In the genomic region with DNA sequence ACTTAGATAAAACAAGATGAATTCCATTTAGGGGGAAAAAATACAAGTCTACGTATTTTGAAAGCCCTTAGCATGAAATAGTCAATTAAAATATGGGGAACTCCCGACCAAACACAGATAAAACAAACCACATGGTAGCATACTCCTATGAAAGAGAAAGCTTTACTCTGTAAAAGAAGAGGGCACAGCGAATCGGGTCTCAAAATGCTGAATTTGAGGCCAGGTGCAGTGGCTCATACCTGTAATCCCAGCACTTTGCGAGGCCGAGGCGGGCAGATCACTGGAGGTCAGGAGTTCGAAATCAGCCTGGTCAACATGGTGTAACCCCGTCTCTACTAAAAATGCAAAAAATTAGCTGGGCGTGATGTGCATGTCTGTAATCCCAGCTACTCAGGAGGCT, we compare ENCODE assay signal across 19 cellular contexts.
DNase-seq lines count a peak whose midpoint lies in the region; ATAC-seq, FAIRE-seq and TF ChIP-seq lines count a peak whose summit lies in the region.
"Had no signal": no experiment of that assay in that cellular context is flagged by ENCODE, and none has a peak within 500 bp of the region (broad histone marks: within the 10 kb centered on the region; RNA-seq: fewer than 3 reads in every experiment).

No MANE protein-coding gene starts in this region.

- no peak for TF ChIP-seq EP300 in GM12878 (IDR thresholded peaks at IDR 0.05; ENCODE audit: borderline replicate concordance in 1 of 2, control insufficient read depth in 1 of 2, low read depth in 2 of 2, low read length in 2 of 2)

- H3K4me1 ChIP-seq in CD4-positive, CD25-positive, alpha-beta regulatory T cell (ENCODE audit: control insufficient read depth, insufficient read depth, low read length, poor library complexity, severe bottlenecking), result peaks cover 3% of the 10 kb centered on the region
- H3K4me1 ChIP-seq in GM12878 (ENCODE audit: control insufficient read depth, insufficient read depth, low read length), result no peaks in the 10 kb centered on the region
- H3K4me1 ChIP-seq in MM.1S (ENCODE audit: low read length), result no peaks in the 10 kb centered on the region
- H3K4me1 ChIP-seq: A549, BLaER1 had no signal

- no peak for FAIRE-seq in GM12878 (lab: Jason Lieb, UNC)
- FAIRE-seq: A549, D721Med, H1, RCC 7860 had no signal

- SMC1A ChIA-PET in GM12878 (lab: Charles Lee; ENCODE audit: uncharacterized antibody, unreplicated experiment), result interaction anchor here (0.6 to 0.9 kb wide), 3 partner anchors 44 to 262 kb away, joined by 3 to 4 read pairs (median 3); no protein-coding TSS in a partner anchor

- H3K36me3 ChIP-seq in CD4-positive, CD25-positive, alpha-beta regulatory T cell (ENCODE audit: control insufficient read depth, insufficient read depth, low read length), result no peaks in the 10 kb centered on the region
- H3K36me3 ChIP-seq in GM12878 (ENCODE audit: control insufficient read depth in 2 of 2, insufficient read depth in 2 of 2, low read length in 1 of 2) (no peaks in the 10 kb centered on the region), MM.1S (replicated peaks; ENCODE audit: insufficient read depth, low read length) (no peaks in the 10 kb centered on the region)

- no peaks in the 10 kb centered on the region for H3F3A ChIP-seq in MM.1S (ENCODE audit: insufficient read depth, low read length)

- CTCF ChIA-PET in T-cell (lab: Charles Lee), result no interaction called here
- CTCF ChIA-PET in GM12878 (lab: Yijun Ruan, JAX), result no interaction called here

- H3K27me3 Mint-ChIP-seq in CD4-positive, CD25-positive, alpha-beta regulatory T cell, result no peaks in the 10 kb centered on the region
- no peaks in the 10 kb centered on the region for H3K27me3 Mint-ChIP-seq in T-cell

- H3K4me3 Mint-ChIP-seq in CD4-positive, CD25-positive, alpha-beta regulatory T cell, result peak overlapping the region in 1 of 4 donors; percentile 67
- peak overlapping the region in 2 of 3 donors; percentile 13 to 56 for H3K4me3 Mint-ChIP-seq in T-cell

- peak; percentile 58 for DNase-seq in activated CD8-positive, alpha-beta memory T cell treated with anti-CD3 and anti-CD28 coated beads for 24 hours
- DNase-seq in activated CD8-positive, alpha-beta memory T cell treated with anti-CD3 and anti-CD28 coated beads, Interleukin-2, amount 50 U/mL, for 48 hours, result no peak
- DNase-seq in CD4-positive, CD25-positive, alpha-beta regulatory T cell, result peak in 2 of 3 donors; percentile 13 to 28
- DNase-seq in T-cell, result peak in 4 of 34 experiments; percentile 3 to 9 (median 6)
- DNase-seq in GM12878 (ENCODE audit: low read depth, low spot score), result no peak
- no peak for DNase-seq in nucleus accumbens (lab: John Stamatoyannopoulos, UW)
- no peak for DNase-seq in MM.1S
- DNase-seq: NCI-H1105, NCI-H1694, NCI-H2081 treated with DMSO at 0.1 percent for 48 hours, NCI-H510A, NCI-H774 had no signal

- RAD21 ChIA-PET in GM12878 (lab: Charles Lee; ENCODE audit: unreplicated experiment), result interaction anchor here (0.7 to 1.2 kb wide), 2 partner anchors 98 to 118 kb away, joined by 3 to 5 read pairs; no protein-coding TSS in a partner anchor

- no peaks in the 10 kb centered on the region for H3K9me2 ChIP-seq in MM.1S (replicated peaks; ENCODE audit: insufficient read depth, low read length)

- TF ChIP-seq RAD21 in GM12878 (IDR thresholded peaks at IDR 0.05; ENCODE audit: insufficient read depth, low read depth, low read length), result no peak

- TF ChIP-seq CTCF in GM12878 (IDR thresholded peaks at IDR 0.05 in 2 of 3, conservative IDR thresholded peaks at IDR 0.05 in 1 of 3; ENCODE audit: control insufficient read depth in 2 of 3, extremely low read depth in 1 of 3, insufficient read depth in 1 of 3, low read depth in 3 of 3, low read length in 3 of 3) (no peak), MM.1S (IDR thresholded peaks at IDR 0.05; ENCODE audit: low read length) (no peak)

- no peaks in the 10 kb centered on the region for H3K36me3 Mint-ChIP-seq in CD4-positive, CD25-positive, alpha-beta regulatory T cell
- no peaks in the 10 kb centered on the region for H3K36me3 Mint-ChIP-seq in T-cell

- H3K9me3 ChIP-seq in CD4-positive, CD25-positive, alpha-beta regulatory T cell (ENCODE audit: control insufficient read depth in 2 of 2, low read length in 2 of 2), result no peaks in the 10 kb centered on the region
- H3K9me3 ChIP-seq in GM12878 (replicated peaks; ENCODE audit: control insufficient read depth, insufficient read depth, low read length) (no peaks in the 10 kb centered on the region), MM.1S (replicated peaks; ENCODE audit: insufficient read depth, low read length) (no peaks in the 10 kb centered on the region)
- H3K9me3 ChIP-seq: A549, BLaER1 had no signal

- H3K4me1 Mint-ChIP-seq in CD4-positive, CD25-positive, alpha-beta regulatory T cell, result peaks cover 0 to 9% (median 6%) of the 10 kb centered on the region in 4 donors
- H3K4me1 Mint-ChIP-seq in T-cell, result peaks cover 7 to 12% (median 11%) of the 10 kb centered on the region in 3 donors

- H3K4me3 ChIP-seq in CD4-positive, CD25-positive, alpha-beta regulatory T cell (ENCODE audit: low read depth, low read length), result no peak overlapping the region
- H3K4me3 ChIP-seq in GM12878 (no peak overlapping the region), MM.1S (ENCODE audit: low read length) (no peak overlapping the region)
- H3K4me3 ChIP-seq: A549, BLaER1 had no signal

- H3K79me2 ChIP-seq in GM12878 (ENCODE audit: control insufficient read depth, insufficient read depth, low read length) (no peaks in the 10 kb centered on the region), MM.1S (ENCODE audit: low read length) (peaks cover 2% of the 10 kb centered on the region; the same call in 1 of the 2 replicates)

- 33% methylated on average over 10 of the region's 10 CpGs for WGBS in GM12878 (ENCODE audit: insufficient coverage, insufficient replicate concordance, low lambda C conversion rate, missing lambda C conversion rate)

- H2AFZ ChIP-seq in GM12878 (ENCODE audit: control insufficient read depth, low read depth, low read length) (no peak overlapping the region), MM.1S (ENCODE audit: low read length) (no peak overlapping the region)

- POLR2A ChIA-PET in T-cell (lab: Charles Lee), result no interaction called here
- POLR2A ChIA-PET in GM12878 (lab: Charles Lee), result no interaction called here

- H3K27me3 ChIP-seq in CD4-positive, CD25-positive, alpha-beta regulatory T cell (ENCODE audit: control insufficient read depth, insufficient read depth, low read length), result no peaks in the 10 kb centered on the region
- no peaks in the 10 kb centered on the region for H3K27me3 ChIP-seq in GM12878 (replicated peaks in 1 of 2; ENCODE audit: control insufficient read depth in 2 of 2, insufficient read depth in 2 of 2, low read length in 1 of 2)
- no peaks in the 10 kb centered on the region for H3K27me3 ChIP-seq in MM.1S (replicated peaks; ENCODE audit: insufficient read depth, low read length)
- H3K27me3 ChIP-seq: BLaER1 had no signal

- H3K9ac ChIP-seq in GM12878 (ENCODE audit: control insufficient read depth, insufficient read depth, low read length), result no peak overlapping the region
- no peak overlapping the region for H3K9ac ChIP-seq in MM.1S (ENCODE audit: low read length)
- H3K9ac ChIP-seq: BLaER1 had no signal

- no TSS peak for BruUV-seq in GM12878 (replicated peaks; lab: Mats Ljungman, UMichigan)

- H3K4me2 ChIP-seq in GM12878 (ENCODE audit: control insufficient read depth, insufficient read depth) (no peak overlapping the region), MM.1S (ENCODE audit: low read depth, low read length) (no peak overlapping the region)
- H3K4me2 ChIP-seq: A549, BLaER1 had no signal

- H3K27ac ChIP-seq in CD4-positive, CD25-positive, alpha-beta regulatory T cell (ENCODE audit: insufficient read depth, low read length, poor library complexity, severe bottlenecking), result no peak overlapping the region
- H3K27ac ChIP-seq in GM12878 (ENCODE audit: control insufficient read depth, insufficient read depth) (no peak overlapping the region), MM.1S (ENCODE audit: low read length) (no peak overlapping the region)
- H3K27ac ChIP-seq: A549, BLaER1 had no signal

- peaks cover 0 to 2% (median 0%) of the 10 kb centered on the region in 7 donors for H3K9me3 Mint-ChIP-seq in CD4-positive, CD25-positive, alpha-beta regulatory T cell
- H3K9me3 Mint-ChIP-seq in T-cell, result no peaks in the 10 kb centered on the region

- H4K20me1 ChIP-seq in GM12878 (ENCODE audit: control insufficient read depth, insufficient read depth) (no peaks in the 10 kb centered on the region), MM.1S (ENCODE audit: insufficient read depth, low read length) (no peaks in the 10 kb centered on the region)
- H4K20me1 ChIP-seq: BLaER1 had no signal

- no peak for TF ChIP-seq POLR2A in GM12878 (IDR thresholded peaks at IDR 0.05; ENCODE audit: low read depth, low read length)

- ATAC-seq in CD4-positive, CD25-positive, alpha-beta regulatory T cell (ENCODE audit: low read depth in 2 of 2), result peak; percentile 45 to 68
- peak in 3 of 4 experiments; percentile 61 to 100 (median 65) for ATAC-seq in T-cell (replicated peaks in 1 of 4)
- ATAC-seq in GM12878, result peak; percentile 78
- no peak for ATAC-seq in HG02678 (IDR thresholded peaks at IDR 0.05; ENCODE audit: unreplicated experiment)
- ATAC-seq: A549, Right ventricle myocardium inferior had no signal

- H3K27ac Mint-ChIP-seq in CD4-positive, CD25-positive, alpha-beta regulatory T cell, result no peak overlapping the region
- H3K27ac Mint-ChIP-seq in T-cell, result no peak overlapping the region

- in situ Hi-C loops in GM12878 (cut with MboI), result no loop called here

- intact Hi-C loops in GM12878 (cut with micrococcal nuclease; ENCODE audit: unreplicated experiment), result no loop called here

TF ChIP-seq in GM12878, 131 proteins besides CTCF, POLR2A, EP300 and RAD21 (continues in another document):
- TF ChIP-seq SP1 (IDR thresholded peaks at IDR 0.05; ENCODE audit: low read depth, low read length), result no peak
- TF ChIP-seq, protein P1, sequence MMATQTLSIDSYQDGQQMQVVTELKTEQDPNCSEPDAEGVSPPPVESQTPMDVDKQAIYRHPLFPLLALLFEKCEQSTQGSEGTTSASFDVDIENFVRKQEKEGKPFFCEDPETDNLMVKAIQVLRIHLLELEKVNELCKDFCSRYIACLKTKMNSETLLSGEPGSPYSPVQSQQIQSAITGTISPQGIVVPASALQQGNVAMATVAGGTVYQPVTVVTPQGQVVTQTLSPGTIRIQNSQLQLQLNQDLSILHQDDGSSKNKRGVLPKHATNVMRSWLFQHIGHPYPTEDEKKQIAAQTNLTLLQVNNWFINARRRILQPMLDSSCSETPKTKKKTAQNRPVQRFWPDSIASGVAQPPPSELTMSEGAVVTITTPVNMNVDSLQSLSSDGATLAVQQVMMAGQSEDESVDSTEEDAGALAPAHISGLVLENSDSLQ (IDR thresholded peaks at IDR 0.05), result no peak

Comparison
In these comparisons a context has a peak if more than half of its experiments do, and no peak if none do; other contexts are left out.
1. DNase-seq: peak in activated CD8-positive, alpha-beta memory T cell treated with anti-CD3 and anti-CD28 coated beads for 24 hours (single experiment) and CD4-positive, CD25-positive, alpha-beta regulatory T cell (2 of 3); none in activated CD8-positive, alpha-beta memory T cell treated with anti-CD3 and anti-CD28 coated beads, Interleukin-2, amount 50 U/mL, for 48 hours (single experiment), GM12878 (single experiment), nucleus accumbens (0 of 56) and MM.1S (single experiment).